In the genomic region with DNA sequence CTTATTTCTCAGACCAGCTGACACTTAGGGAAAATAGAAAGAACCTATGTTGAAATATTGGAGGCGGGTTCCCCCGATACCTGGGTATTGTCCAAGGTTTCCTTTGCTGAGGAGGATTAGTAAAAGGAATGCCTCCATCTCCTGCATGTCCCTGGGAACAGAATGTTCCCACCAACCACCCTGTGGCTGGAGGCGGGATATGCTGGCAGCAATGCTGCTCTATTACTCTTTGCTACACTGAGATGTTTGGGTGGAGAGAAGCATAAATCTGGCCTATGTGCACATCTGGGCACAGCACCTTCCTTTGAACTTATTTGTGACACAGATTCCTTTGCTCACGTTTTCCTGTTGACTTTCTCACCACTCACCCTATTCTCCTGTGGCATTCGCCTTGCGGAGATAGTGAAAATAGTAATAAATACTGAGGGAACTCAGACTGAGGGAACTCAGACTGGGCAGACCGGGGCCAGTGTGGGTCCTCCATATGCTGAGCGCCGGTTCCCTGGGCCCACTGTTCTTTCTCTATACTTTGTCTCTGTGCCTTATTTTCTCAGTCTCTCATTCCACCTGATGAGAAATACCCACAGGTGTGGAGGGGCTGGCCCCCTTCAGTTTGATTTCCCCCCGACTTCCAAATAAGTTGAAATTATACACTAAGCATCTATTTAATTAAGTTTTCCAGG, we compare ENCODE assay signal across 21 cellular contexts. TPM values are rescaled to one million over a fixed set of nuclear protein-coding genes. Genes with fewer than 3 reads are reported as not detected.
DNase-seq lines count a peak whose midpoint lies in the region; ATAC-seq, FAIRE-seq and TF ChIP-seq lines count a peak whose summit lies in the region.
"Had no signal": no experiment of that assay in that cellular context is flagged by ENCODE, and none has a peak within 500 bp of the region (broad histone marks: within the 10 kb centered on the region; RNA-seq: fewer than 3 reads in every experiment).

No MANE protein-coding gene starts in this region.

- CTCF ChIA-PET in RWPE1 (lab: Yijun Ruan, JAX), result no interaction called here

- H3K4me3 Mint-ChIP-seq in progenitor cell of endocrine pancreas (ENCODE audit: low read depth), result no peak overlapping the region

- no peak overlapping the region for H3K4me3 ChIP-seq in breast epithelium
- no peak overlapping the region for H3K4me3 ChIP-seq in left lung

- no peak for ATAC-seq in left lung

- peaks cover 4% of the 10 kb centered on the region for H3K4me1 Mint-ChIP-seq in progenitor cell of endocrine pancreas (ENCODE audit: low read depth)

- no peak for DNase-seq in RWPE1 (ENCODE audit: low spot score)
- DNase-seq in breast epithelium (ENCODE audit: low spot score in 2 of 2), result peak in 1 of 2 donors; percentile 85
- no peak for DNase-seq in progenitor cell of endocrine pancreas (ENCODE audit: low spot score, unreplicated experiment)
- no peak for DNase-seq in urothelium cell line (ENCODE audit: low spot score)
- no peak for DNase-seq in NCI-H2081 treated with DMSO at 0.1 percent for 48 hours (lab: John Stamatoyannopoulos, UW)
- DNase-seq in left lung, result no peak
- DNase-seq in HCEC 1CT, result no peak
- DNase-seq: AML-193, KG1, MV-4-11, NCI-H1694 treated with DMSO at 0.1 percent for 48 hours, NCI-H2107, NCI-H510A, NCI-H774, RPMI8226, SIG-M5 had no signal

- peak; percentile 52 for FAIRE-seq in urothelium cell line (lab: Jason Lieb, UNC)
- FAIRE-seq: G401.6, H54 had no signal

- POLR2A ChIA-PET in RWPE1 (lab: Yijun Ruan, JAX; ENCODE audit: low non-redundant PET), result no interaction called here

- peaks cover 9% of the 10 kb centered on the region for H3K9me3 Mint-ChIP-seq in progenitor cell of endocrine pancreas (ENCODE audit: low read depth)

- H3K4me1 ChIP-seq in breast epithelium (no peaks in the 10 kb centered on the region), left lung (no peaks in the 10 kb centered on the region)

- H3K9me3 ChIP-seq in breast epithelium (peaks cover 0 to 12% of the 10 kb centered on the region in 2 donors), left lung (peaks cover 0 to 14% of the 10 kb centered on the region in 2 donors)

- intact Hi-C loops in breast epithelium (cut with DNase I; ENCODE audit: low total_unique reads) (no loop called here), left lung (cut with DNase I) (loop anchor here in 1 of 2 donors (10.0 kb wide), 1 partner anchor 297 kb away; no protein-coding TSS in a partner anchor)

- TF ChIP-seq POLR2A in breast epithelium (IDR thresholded peaks at IDR 0.05), result no peak

- H3K36me3 ChIP-seq in breast epithelium (no peaks in the 10 kb centered on the region), left lung (no peaks in the 10 kb centered on the region)

- H3K27me3 Mint-ChIP-seq in progenitor cell of endocrine pancreas, result no peaks in the 10 kb centered on the region

- H3K27ac ChIP-seq in RWPE1, result peak overlapping the region; percentile 57
- peak overlapping the region; percentile 68 to 72 for H3K27ac ChIP-seq in breast epithelium
- H3K27ac ChIP-seq in left lung, result no peak overlapping the region
- H3K27ac ChIP-seq: C4-2B had no signal

- peak overlapping the region; percentile 83 for H3K27ac Mint-ChIP-seq in progenitor cell of endocrine pancreas

- H3K27me3 ChIP-seq in breast epithelium (no peaks in the 10 kb centered on the region), left lung (no peaks in the 10 kb centered on the region)

- H3K36me3 Mint-ChIP-seq in progenitor cell of endocrine pancreas (ENCODE audit: insufficient read depth), result peaks cover 19% of the 10 kb centered on the region

- TF ChIP-seq CTCF in RWPE1 (conservative IDR thresholded peaks at IDR 0.05; ENCODE audit: low read depth) (no peak), breast epithelium (IDR thresholded peaks at IDR 0.05) (no peak), progenitor cell of endocrine pancreas (IDR thresholded peaks at IDR 0.05; ENCODE audit: unreplicated experiment) (no peak), left lung (IDR thresholded peaks at IDR 0.05) (no peak)

RNA-seq across cellular contexts. Expression of gene IGLL1, which starts 32.1 kb away (rescaled TPM):
- total RNA-seq in breast epithelium, result not detected
- not detected in 2 replicates for total RNA-seq in progenitor cell of endocrine pancreas
- not detected for total RNA-seq in left lung
- total RNA-seq: HT-29, OCI-LY7 had no signal

Comparison
In these comparisons a context has a peak if more than half of its experiments do, and no peak if none do; other contexts are left out.
1. H3K27ac ChIP-seq: peak in RWPE1 (single experiment) and breast epithelium (2 of 2); none in left lung (0 of 2).